In the genomic region with DNA sequence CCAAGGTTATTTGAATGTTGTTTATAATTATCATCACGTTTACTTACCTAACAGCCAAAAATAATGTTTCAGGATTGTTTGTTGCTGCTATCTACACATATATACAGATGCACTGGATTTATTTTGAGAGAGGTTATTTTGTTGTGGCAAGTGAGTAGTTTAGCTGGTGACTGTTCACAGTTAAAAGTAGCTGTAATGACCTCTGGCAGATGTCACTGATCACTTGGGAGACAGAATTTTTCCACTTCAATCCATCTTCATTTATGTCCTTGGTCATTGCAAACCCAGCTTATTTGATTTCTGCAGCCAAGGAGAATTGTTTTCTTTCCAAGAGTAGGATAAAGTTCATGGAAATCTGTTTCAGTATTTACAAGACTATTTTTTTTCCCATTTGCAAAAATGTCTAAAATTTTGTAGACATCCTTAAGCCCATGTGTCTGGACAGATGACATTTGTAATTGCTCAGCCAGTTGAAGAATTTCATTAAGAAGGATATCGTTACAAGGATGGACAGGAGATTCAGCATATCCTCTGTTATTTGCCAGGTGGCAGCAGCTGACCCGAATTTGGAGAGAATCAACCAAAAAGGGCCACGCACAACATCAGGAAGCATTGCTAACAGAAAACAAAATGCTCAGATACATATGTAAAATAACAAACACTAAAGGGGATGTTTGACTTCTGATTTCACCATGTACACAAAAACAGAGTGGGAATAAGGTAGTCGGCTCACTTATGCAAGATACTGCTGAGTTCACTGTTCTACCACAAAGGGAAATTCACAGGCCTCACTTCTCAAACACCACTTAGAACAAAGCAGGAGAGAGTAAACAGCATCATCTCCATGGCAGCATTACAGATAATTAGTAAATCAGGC, we compare ENCODE assay signal across 12 cellular contexts.
DNase-seq lines count a peak whose midpoint lies in the region; ATAC-seq and TF ChIP-seq lines count a peak whose summit lies in the region.
"Had no signal": no experiment of that assay in that cellular context is flagged by ENCODE, and none has a peak within 500 bp of the region (broad histone marks: within the 10 kb centered on the region; RNA-seq: fewer than 3 reads in every experiment).

No MANE protein-coding gene starts in this region.

- H3K4me1 ChIP-seq in neural progenitor cell, result no peaks in the 10 kb centered on the region

- H3K9me3 Mint-ChIP-seq in activated CD4-positive, alpha-beta T cell treated with anti-CD3 and anti-CD28 coated beads for 36 hours (ENCODE audit: low read depth), result no peaks in the 10 kb centered on the region
- H3K9me3 Mint-ChIP-seq in brain (no peaks in the 10 kb centered on the region), neural progenitor cell (no peaks in the 10 kb centered on the region)
- H3K9me3 Mint-ChIP-seq: HFFc6 had no signal

- no peak overlapping the region for H3K4me3 Mint-ChIP-seq in activated CD4-positive, alpha-beta T cell treated with anti-CD3 and anti-CD28 coated beads for 36 hours
- peak overlapping the region in 1 of 5 experiments; percentile 19 for H3K4me3 Mint-ChIP-seq in brain
- H3K4me3 Mint-ChIP-seq in neural progenitor cell, result no peak overlapping the region
- H3K4me3 Mint-ChIP-seq: HFFc6 had no signal

- no peaks in the 10 kb centered on the region for H4K20me1 ChIP-seq in neural progenitor cell (ENCODE audit: low read depth)

- H3K36me3 Mint-ChIP-seq in activated CD4-positive, alpha-beta T cell treated with anti-CD3 and anti-CD28 coated beads for 36 hours (ENCODE audit: low read depth), result peaks cover 20% of the 10 kb centered on the region
- peaks cover 9% of the 10 kb centered on the region for H3K36me3 Mint-ChIP-seq in brain
- no peaks in the 10 kb centered on the region for H3K36me3 Mint-ChIP-seq in neural progenitor cell

- peak; percentile 86 for ATAC-seq in activated CD4-positive, alpha-beta T cell treated with anti-CD3 and anti-CD28 coated beads for 36 hours
- no peak for ATAC-seq in GM19395 (IDR thresholded peaks at IDR 0.05; ENCODE audit: unreplicated experiment)
- no peak for ATAC-seq in GM19463 (IDR thresholded peaks at IDR 0.05; ENCODE audit: unreplicated experiment)

- no peak overlapping the region for H3K27ac ChIP-seq in neural progenitor cell
- H3K27ac ChIP-seq: parathyroid adenoma, thyroid gland had no signal

- H3K27me3 Mint-ChIP-seq in activated CD4-positive, alpha-beta T cell treated with anti-CD3 and anti-CD28 coated beads for 36 hours, result no peaks in the 10 kb centered on the region
- H3K27me3 Mint-ChIP-seq in brain (no peaks in the 10 kb centered on the region), neural progenitor cell (ENCODE audit: insufficient read depth, low read depth) (peaks cover 3% of the 10 kb centered on the region)

- TF ChIP-seq CTCF in brain (conservative IDR thresholded peaks at IDR 0.05), result no peak
- no peak for TF ChIP-seq CTCF in neural progenitor cell (IDR thresholded peaks at IDR 0.05)

- no peaks in the 10 kb centered on the region for H3K9me3 ChIP-seq in neural progenitor cell (ENCODE audit: low read depth)
- H3K9me3 ChIP-seq: thyroid gland had no signal

- H3K4me3 ChIP-seq in neural progenitor cell, result no peak overlapping the region
- H3K4me3 ChIP-seq: thyroid gland had no signal

- intact Hi-C loops in activated CD4-positive, alpha-beta T cell treated with anti-CD3 and anti-CD28 coated beads for 36 hours (cut with DNase I, micrococcal nuclease), result no loop called here

- no peaks in the 10 kb centered on the region for H3F3A ChIP-seq in neural progenitor cell (ENCODE audit: low read depth)

- no peaks in the 10 kb centered on the region for H3K36me3 ChIP-seq in neural progenitor cell
- H3K36me3 ChIP-seq: thyroid gland had no signal

- H3K27ac Mint-ChIP-seq in activated CD4-positive, alpha-beta T cell treated with anti-CD3 and anti-CD28 coated beads for 36 hours, result peak overlapping the region; percentile 79
- H3K27ac Mint-ChIP-seq in brain (peak overlapping the region in 4 of 5 experiments; percentile 9 to 89 (median 44)), neural progenitor cell (no peak overlapping the region)
- H3K27ac Mint-ChIP-seq: HFFc6 had no signal

- H3K27me3 ChIP-seq in neural progenitor cell, result no peaks in the 10 kb centered on the region
- H3K27me3 ChIP-seq: thyroid gland had no signal

- peaks cover 44% of the 10 kb centered on the region for H3K4me1 Mint-ChIP-seq in activated CD4-positive, alpha-beta T cell treated with anti-CD3 and anti-CD28 coated beads for 36 hours
- H3K4me1 Mint-ChIP-seq in brain (peaks cover 46% of the 10 kb centered on the region), neural progenitor cell (no peaks in the 10 kb centered on the region)

- CTCF ChIA-PET in activated CD4-positive, alpha-beta T cell treated with anti-CD3 and anti-CD28 coated beads for 36 hours (lab: Charles Lee), result interaction anchor here (0.7 to 1.8 kb wide), 7 partner anchors 8 to 155 kb away, joined by 3 to 9 read pairs (median 4); no protein-coding TSS in a partner anchor

- no peak overlapping the region for H3K9ac ChIP-seq in neural progenitor cell
- H3K9ac ChIP-seq: parathyroid adenoma had no signal

- DNase-seq in activated CD4-positive, alpha-beta T cell treated with anti-CD3 and anti-CD28 coated beads for 36 hours, result no peak
- no peak for DNase-seq in activated CD4-positive, alpha-beta T cell treated with anti-CD3 and anti-CD28 coated beads for 1 hour
- DNase-seq in NCI-H345 treated with DMSO at 0.1 percent for 48 hours (lab: John Stamatoyannopoulos, UW; ENCODE audit: unreplicated experiment) (peak; percentile 66), neural progenitor cell (ENCODE audit: low spot score) (no peak), OCI-M2 (lab: John Stamatoyannopoulos, UW; ENCODE audit: unreplicated experiment) (no peak)
- DNase-seq: HFFc6, kidney, thyroid gland had no signal

- H2AFZ ChIP-seq in neural progenitor cell (replicated peaks), result peak overlapping the region; percentile 58
- H2AFZ ChIP-seq: parathyroid adenoma had no signal

- no peaks in the 10 kb centered on the region for H3K79me2 ChIP-seq in neural progenitor cell (ENCODE audit: low read depth)
- H3K79me2 ChIP-seq: parathyroid adenoma had no signal

- no peak overlapping the region for H3K4me2 ChIP-seq in neural progenitor cell

- POLR2A ChIA-PET in activated CD4-positive, alpha-beta T cell treated with anti-CD3 and anti-CD28 coated beads for 36 hours (lab: Charles Lee), result no interaction called here
